Comparison of ENCODE assay signal across 24 cellular contexts in genomic region chr7:22234247-22234646, GRCh38.
"Had no signal": no experiment of that assay in that cellular context is flagged by ENCODE, and none has a peak within 500 bp of the region (broad histone marks: within the 10 kb centered on the region; RNA-seq: fewer than 3 reads in every experiment).

No MANE protein-coding gene starts in this region.

- H3K36me3 ChIP-seq: gastroesophageal sphincter, neutrophil, transverse colon, vagina had no signal

- H3K4me1 ChIP-seq: gastroesophageal sphincter, transverse colon, vagina had no signal

- H3K27me3 ChIP-seq: gastroesophageal sphincter, neutrophil, transverse colon, vagina had no signal

- H3K27ac ChIP-seq: gastroesophageal sphincter, neutrophil, transverse colon, vagina had no signal

- ATAC-seq: activated CD8-positive, alpha-beta T cell treated with anti-CD3 and anti-CD28 coated beads for 36 hours; effector memory CD8-positive, alpha-beta T cell; gastroesophageal sphincter; left colon; mucosa of descending colon; naive thymus-derived CD4-positive, alpha-beta T cell had no signal

- DNase-seq: activated B cell treated with CpG ODN at 0.5 μM for 24 hours; activated CD4-positive, alpha-beta T cell treated with anti-CD3 and anti-CD28 coated beads for 48 hours; activated CD8-positive, alpha-beta T cell treated with anti-CD3 and anti-CD28 coated beads for 36 hours; activated gamma-delta T cell treated with Interleukin-2 at 50 U/mL for 16 hours; activated T-cell treated with anti-CD3 and anti-CD28 coated beads, Interleukin-2, amount 50 U/mL, for 48 hours; amygdala; dermis blood vessel endothelial cell; effector memory CD8-positive, alpha-beta T cell; erythroblast; left colon; mucosa of descending colon; naive thymus-derived CD4-positive, alpha-beta T cell; posterior cingulate gyrus; stimulated activated CD4-positive, alpha-beta T cell treated with anti-CD3 and anti-CD28 coated beads, Interleukin-15, amount 100 ng/mL, for 24 hours; stimulated activated CD4-positive, alpha-beta T cell treated with anti-CD3 and anti-CD28 coated beads, Interleukin-4, amount 100 ng/mL, for 1 hour; stimulated activated naive CD4-positive, alpha-beta T cell; T-helper 2 cell; transverse colon had no signal

- H3K9me3 ChIP-seq: gastroesophageal sphincter, mucosa of descending colon, neutrophil, transverse colon, vagina had no signal

- FAIRE-seq: bronchial epithelial cell, TTC549 had no signal

- H3K4me3 ChIP-seq: gastroesophageal sphincter, mucosa of descending colon, skin epidermis, transverse colon, vagina had no signal
